Comparison of ENCODE assay signal across 1 cellular context in the genomic region with DNA sequence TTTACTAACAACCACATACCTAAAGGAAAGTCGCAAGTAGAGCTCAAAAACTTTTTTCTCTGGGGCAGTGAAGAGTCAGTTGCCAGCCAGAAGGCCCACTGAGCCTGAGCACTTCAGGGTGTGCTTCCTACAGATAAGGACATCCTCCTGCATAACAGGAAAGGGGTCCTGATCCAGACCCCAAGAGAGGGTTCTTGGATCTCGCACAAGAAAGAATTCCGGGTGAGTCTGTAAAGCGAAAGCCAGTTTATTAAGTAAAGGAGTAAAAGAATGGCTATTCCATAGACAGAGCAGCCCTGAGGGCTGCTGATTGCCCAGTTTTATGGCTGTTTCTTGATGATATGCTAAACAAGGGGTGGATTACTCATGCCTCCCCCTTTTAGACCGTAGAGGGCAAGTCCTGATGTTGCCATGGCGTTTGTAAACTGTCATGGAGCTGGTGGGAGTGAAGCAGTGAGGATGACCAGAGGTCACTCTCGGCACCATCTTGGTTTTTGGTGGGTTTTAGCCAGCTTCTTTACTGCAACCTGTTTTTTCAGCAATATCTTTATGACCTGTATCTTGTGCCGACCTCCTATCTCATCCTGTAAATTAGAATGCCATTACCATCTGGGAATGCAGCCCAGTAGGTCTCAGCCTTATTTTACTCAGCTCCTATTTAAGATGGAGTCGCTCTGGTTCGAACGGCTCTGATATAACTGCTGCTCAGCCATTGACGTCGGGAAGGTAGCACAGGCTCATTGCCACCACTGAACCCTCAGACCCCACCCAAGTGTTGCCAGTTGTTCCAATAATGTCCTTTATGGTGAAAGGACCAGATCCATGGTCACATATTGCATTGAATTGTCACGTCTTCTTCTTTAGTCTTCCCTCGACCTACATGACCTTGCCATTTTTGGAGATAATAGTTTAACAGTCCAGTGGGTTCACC.
TF ChIP-seq lines count a peak whose summit lies in the region.

No MANE protein-coding gene starts in this region.

TF ChIP-seq in HepG2, 621 proteins besides CTCF, POLR2A, EP300 and RAD21 (continued from another document):
- TF ChIP-seq, protein P1, sequence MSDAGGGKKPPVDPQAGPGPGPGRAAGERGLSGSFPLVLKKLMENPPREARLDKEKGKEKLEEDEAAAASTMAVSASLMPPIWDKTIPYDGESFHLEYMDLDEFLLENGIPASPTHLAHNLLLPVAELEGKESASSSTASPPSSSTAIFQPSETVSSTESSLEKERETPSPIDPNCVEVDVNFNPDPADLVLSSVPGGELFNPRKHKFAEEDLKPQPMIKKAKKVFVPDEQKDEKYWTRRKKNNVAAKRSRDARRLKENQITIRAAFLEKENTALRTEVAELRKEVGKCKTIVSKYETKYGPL (CRISPR knock-in tag; IDR thresholded peaks at IDR 0.05): no peak
- TF ChIP-seq PRMT3 (CRISPR knock-in tag; IDR thresholded peaks at IDR 0.05; ENCODE audit: borderline replicate concordance, low read depth) (no peak), TOPORS (CRISPR knock-in tag; IDR thresholded peaks at IDR 0.05) (no peak), ZSCAN31 (CRISPR knock-in tag; IDR thresholded peaks at IDR 0.05; ENCODE audit: low read depth) (0 out of 2 replicates have a peak, but pooled peaks have one; percentile 36), YY1 (IDR thresholded peaks at IDR 0.05; ENCODE audit: insufficient read depth, insufficient replicate concordance, low read depth, low read length) (peak; percentile 23), ZBTB3 (CRISPR knock-in tag; IDR thresholded peaks at IDR 0.05; ENCODE audit: borderline replicate concordance, low read depth) (no peak), PAX8 (CRISPR knock-in tag; IDR thresholded peaks at IDR 0.05; ENCODE audit: borderline replicate concordance) (no peak), KLF12 (CRISPR knock-in tag; IDR thresholded peaks at IDR 0.05; ENCODE audit: borderline replicate concordance) (no peak), CEBPB (IDR thresholded peaks at IDR 0.05; ENCODE audit: borderline replicate concordance, low read depth, low read length) (no peak), ZNF260 (CRISPR knock-in tag; IDR thresholded peaks at IDR 0.05; ENCODE audit: borderline replicate concordance, low read depth) (no peak)
- TF ChIP-seq, protein P2, sequence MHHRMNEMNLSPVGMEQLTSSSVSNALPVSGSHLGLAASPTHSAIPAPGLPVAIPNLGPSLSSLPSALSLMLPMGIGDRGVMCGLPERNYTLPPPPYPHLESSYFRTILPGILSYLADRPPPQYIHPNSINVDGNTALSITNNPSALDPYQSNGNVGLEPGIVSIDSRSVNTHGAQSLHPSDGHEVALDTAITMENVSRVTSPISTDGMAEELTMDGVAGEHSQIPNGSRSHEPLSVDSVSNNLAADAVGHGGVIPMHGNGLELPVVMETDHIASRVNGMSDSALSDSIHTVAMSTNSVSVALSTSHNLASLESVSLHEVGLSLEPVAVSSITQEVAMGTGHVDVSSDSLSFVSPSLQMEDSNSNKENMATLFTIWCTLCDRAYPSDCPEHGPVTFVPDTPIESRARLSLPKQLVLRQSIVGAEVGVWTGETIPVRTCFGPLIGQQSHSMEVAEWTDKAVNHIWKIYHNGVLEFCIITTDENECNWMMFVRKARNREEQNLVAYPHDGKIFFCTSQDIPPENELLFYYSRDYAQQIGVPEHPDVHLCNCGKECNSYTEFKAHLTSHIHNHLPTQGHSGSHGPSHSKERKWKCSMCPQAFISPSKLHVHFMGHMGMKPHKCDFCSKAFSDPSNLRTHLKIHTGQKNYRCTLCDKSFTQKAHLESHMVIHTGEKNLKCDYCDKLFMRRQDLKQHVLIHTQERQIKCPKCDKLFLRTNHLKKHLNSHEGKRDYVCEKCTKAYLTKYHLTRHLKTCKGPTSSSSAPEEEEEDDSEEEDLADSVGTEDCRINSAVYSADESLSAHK (CRISPR knock-in tag; IDR thresholded peaks at IDR 0.05; ENCODE audit: borderline replicate concordance): no peak
- TF ChIP-seq, protein P3, sequence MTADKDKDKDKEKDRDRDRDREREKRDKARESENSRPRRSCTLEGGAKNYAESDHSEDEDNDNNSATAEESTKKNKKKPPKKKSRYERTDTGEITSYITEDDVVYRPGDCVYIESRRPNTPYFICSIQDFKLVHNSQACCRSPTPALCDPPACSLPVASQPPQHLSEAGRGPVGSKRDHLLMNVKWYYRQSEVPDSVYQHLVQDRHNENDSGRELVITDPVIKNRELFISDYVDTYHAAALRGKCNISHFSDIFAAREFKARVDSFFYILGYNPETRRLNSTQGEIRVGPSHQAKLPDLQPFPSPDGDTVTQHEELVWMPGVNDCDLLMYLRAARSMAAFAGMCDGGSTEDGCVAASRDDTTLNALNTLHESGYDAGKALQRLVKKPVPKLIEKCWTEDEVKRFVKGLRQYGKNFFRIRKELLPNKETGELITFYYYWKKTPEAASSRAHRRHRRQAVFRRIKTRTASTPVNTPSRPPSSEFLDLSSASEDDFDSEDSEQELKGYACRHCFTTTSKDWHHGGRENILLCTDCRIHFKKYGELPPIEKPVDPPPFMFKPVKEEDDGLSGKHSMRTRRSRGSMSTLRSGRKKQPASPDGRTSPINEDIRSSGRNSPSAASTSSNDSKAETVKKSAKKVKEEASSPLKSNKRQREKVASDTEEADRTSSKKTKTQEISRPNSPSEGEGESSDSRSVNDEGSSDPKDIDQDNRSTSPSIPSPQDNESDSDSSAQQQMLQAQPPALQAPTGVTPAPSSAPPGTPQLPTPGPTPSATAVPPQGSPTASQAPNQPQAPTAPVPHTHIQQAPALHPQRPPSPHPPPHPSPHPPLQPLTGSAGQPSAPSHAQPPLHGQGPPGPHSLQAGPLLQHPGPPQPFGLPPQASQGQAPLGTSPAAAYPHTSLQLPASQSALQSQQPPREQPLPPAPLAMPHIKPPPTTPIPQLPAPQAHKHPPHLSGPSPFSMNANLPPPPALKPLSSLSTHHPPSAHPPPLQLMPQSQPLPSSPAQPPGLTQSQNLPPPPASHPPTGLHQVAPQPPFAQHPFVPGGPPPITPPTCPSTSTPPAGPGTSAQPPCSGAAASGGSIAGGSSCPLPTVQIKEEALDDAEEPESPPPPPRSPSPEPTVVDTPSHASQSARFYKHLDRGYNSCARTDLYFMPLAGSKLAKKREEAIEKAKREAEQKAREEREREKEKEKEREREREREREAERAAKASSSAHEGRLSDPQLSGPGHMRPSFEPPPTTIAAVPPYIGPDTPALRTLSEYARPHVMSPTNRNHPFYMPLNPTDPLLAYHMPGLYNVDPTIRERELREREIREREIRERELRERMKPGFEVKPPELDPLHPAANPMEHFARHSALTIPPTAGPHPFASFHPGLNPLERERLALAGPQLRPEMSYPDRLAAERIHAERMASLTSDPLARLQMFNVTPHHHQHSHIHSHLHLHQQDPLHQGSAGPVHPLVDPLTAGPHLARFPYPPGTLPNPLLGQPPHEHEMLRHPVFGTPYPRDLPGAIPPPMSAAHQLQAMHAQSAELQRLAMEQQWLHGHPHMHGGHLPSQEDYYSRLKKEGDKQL (CRISPR knock-in tag; IDR thresholded peaks at IDR 0.05; ENCODE audit: low read depth): no peak
